Comparison of ENCODE assay signal across 12 cellular contexts in the genomic region with DNA sequence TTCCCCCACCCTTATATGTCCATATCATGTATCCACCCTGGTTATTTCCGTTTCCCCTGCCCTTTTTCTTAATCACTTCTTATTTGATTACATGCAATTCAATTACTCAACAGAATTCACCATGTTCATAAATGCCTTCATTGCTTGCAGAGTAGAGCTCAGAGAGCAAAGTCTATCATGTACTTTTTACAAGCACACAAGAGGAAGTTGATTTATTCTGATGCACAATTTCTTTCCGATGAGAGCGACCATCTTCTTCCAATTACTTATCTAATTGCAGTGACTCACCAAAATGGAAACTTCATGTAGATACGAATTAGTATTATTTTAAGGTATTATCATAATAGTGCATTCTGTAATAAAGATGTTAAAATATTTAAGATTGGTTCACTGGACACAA.
"Had no signal": no experiment of that assay in that cellular context is flagged by ENCODE, and none has a peak within 500 bp of the region (broad histone marks: within the 10 kb centered on the region; RNA-seq: fewer than 3 reads in every experiment).

No MANE protein-coding gene starts in this region.

- H3K9me3 Mint-ChIP-seq: activated CD8-positive, alpha-beta T cell treated with anti-CD3 and anti-CD28 coated beads for 36 hours; brain; central memory CD8-positive, alpha-beta T cell; dendritic cell treated with granulocyte-macrophage colony-stimulating factor and Interleukin-4, amounts not matched to agents 40 ng/mL and 50 ng/mL, for 4 days had no signal

- H3K4me3 ChIP-seq: vagina had no signal

- H3K4me1 Mint-ChIP-seq: central memory CD8-positive, alpha-beta T cell had no signal

- H3K4me1 ChIP-seq: vagina had no signal

- H3K27me3 ChIP-seq: vagina had no signal

- DNase-seq: activated CD4-positive, alpha-beta T cell treated with anti-CD3 and anti-CD28 coated beads for 1 hour; activated CD8-positive, alpha-beta memory T cell treated with anti-CD3 and anti-CD28 coated beads, Interleukin-2, amount 50 U/mL, for 4 hours; activated CD8-positive, alpha-beta T cell treated with anti-CD3 and anti-CD28 coated beads for 36 hours; activated naive CD4-positive, alpha-beta T cell treated with Interleukin-2 at 50 U/mL for 16 hours; amniotic stem cell; hippocampal formation; retina; stimulated activated CD4-positive, alpha-beta T cell treated with anti-CD3 and anti-CD28 coated beads, Interleukin-4, amount 100 ng/mL, for 4 hours had no signal

- H3K27me3 Mint-ChIP-seq: activated CD8-positive, alpha-beta T cell treated with anti-CD3 and anti-CD28 coated beads for 36 hours; brain; central memory CD8-positive, alpha-beta T cell had no signal

- H3K9me3 ChIP-seq: vagina had no signal

- H3K27ac Mint-ChIP-seq: activated CD8-positive, alpha-beta T cell treated with anti-CD3 and anti-CD28 coated beads for 36 hours; dendritic cell treated with granulocyte-macrophage colony-stimulating factor and Interleukin-4, amounts not matched to agents 40 ng/mL and 50 ng/mL, for 4 days had no signal

- ATAC-seq: activated CD8-positive, alpha-beta T cell treated with anti-CD3 and anti-CD28 coated beads for 36 hours had no signal

- H3K36me3 ChIP-seq: vagina had no signal

- H3K4me3 Mint-ChIP-seq: activated CD8-positive, alpha-beta T cell treated with anti-CD3 and anti-CD28 coated beads for 36 hours; brain; central memory CD8-positive, alpha-beta T cell; dendritic cell treated with granulocyte-macrophage colony-stimulating factor and Interleukin-4, amounts not matched to agents 40 ng/mL and 50 ng/mL, for 4 days had no signal

- H3K36me3 Mint-ChIP-seq: brain had no signal

- H3K27ac ChIP-seq: vagina had no signal
